ENCODE assay signal across 22 cellular contexts in the genomic region with DNA sequence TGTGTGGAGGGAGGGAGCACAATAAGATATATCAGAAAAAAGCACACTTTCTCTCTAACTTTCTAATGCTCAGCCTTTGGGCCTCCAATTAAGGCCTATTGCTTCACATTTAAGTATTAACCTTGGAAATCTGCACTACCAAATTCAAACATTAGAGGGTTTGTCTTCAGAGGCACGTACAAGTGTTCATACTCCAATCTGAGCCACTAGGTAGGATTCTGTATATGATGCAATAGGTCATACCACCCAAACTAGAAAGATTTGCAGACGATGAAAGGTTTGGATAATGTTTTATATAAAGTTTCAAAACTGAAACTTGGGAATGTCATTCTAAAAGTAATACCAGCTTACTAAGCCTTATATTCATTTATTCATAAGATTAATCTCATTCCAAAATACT.
DNase-seq lines count a peak whose midpoint lies in the region; ATAC-seq, FAIRE-seq and TF ChIP-seq lines count a peak whose summit lies in the region.
"Had no signal": no experiment of that assay in that cellular context is flagged by ENCODE, and none has a peak within 500 bp of the region (broad histone marks: within the 10 kb centered on the region; RNA-seq: fewer than 3 reads in every experiment).

No MANE protein-coding gene starts in this region.

- H3K27ac ChIP-seq in HCT116 (ENCODE audit: low read depth, low read length) (no peak overlapping the region), H1 (ENCODE audit: low read depth, low read length) (no peak overlapping the region), muscle layer of colon (ENCODE audit: low read depth, low read length) (peak overlapping the region; percentile 16), prostate gland (no peak overlapping the region)
- H3K27ac ChIP-seq: SK-N-MC had no signal

- H3K4ac ChIP-seq in H1 (replicated peaks; ENCODE audit: insufficient read length, low read depth, low read length) = no peak overlapping the region

- H2BK20ac ChIP-seq in H1 (ENCODE audit: low read length) = no peak overlapping the region

- ATAC-seq in HCT116 = no peak
- no peak for ATAC-seq in mucosa of descending colon

- H3K79me2 ChIP-seq in HCT116 (ENCODE audit: insufficient read depth, low read length) (peaks cover 28% of the 10 kb centered on the region), H1 (ENCODE audit: control insufficient read depth in 1 of 2, insufficient read depth in 2 of 2, low read length in 2 of 2) (no peaks in the 10 kb centered on the region)

- 0 out of 6 replicates have a peak, but pooled peaks of 2 of the 3 experiments have one; percentile 7 to 17 for TF ChIP-seq CTCF in HCT116 (IDR thresholded peaks at IDR 0.05 in 2 of 3, conservative IDR thresholded peaks at IDR 0.05 in 1 of 3; ENCODE audit: borderline replicate concordance in 1 of 3, insufficient read depth in 1 of 3, low read depth in 2 of 3, low read length in 2 of 3)
- no peak for TF ChIP-seq CTCF in NB4 (IDR thresholded peaks at IDR 0.05; ENCODE audit: low read depth, low read length)
- no peak for TF ChIP-seq CTCF in H1 (IDR thresholded peaks at IDR 0.05; ENCODE audit: control extremely low read depth in 1 of 3, insufficient read depth in 1 of 3, low read depth in 1 of 3, low read length in 3 of 3)
- no peak for TF ChIP-seq CTCF in prostate gland (IDR thresholded peaks at IDR 0.05)
- TF ChIP-seq CTCF in mucosa of descending colon (IDR thresholded peaks at IDR 0.05) = no peak

- no peak for TF ChIP-seq EP300 in H1 (IDR thresholded peaks at IDR 0.05; ENCODE audit: borderline replicate concordance in 1 of 2, low read depth in 2 of 2, low read length in 2 of 2)

- H3K9me3 ChIP-seq in HCT116 (ENCODE audit: control insufficient read depth in 1 of 2, insufficient read depth in 1 of 2, low read depth in 1 of 2, low read length in 2 of 2) (no peaks in the 10 kb centered on the region), H1 (ENCODE audit: insufficient read depth in 2 of 2, low read depth in 1 of 2, low read length in 1 of 2) (no peaks in the 10 kb centered on the region), muscle layer of colon (ENCODE audit: low read length) (no peaks in the 10 kb centered on the region), prostate gland (no peaks in the 10 kb centered on the region), mucosa of descending colon (no peaks in the 10 kb centered on the region)
- H3K9me3 ChIP-seq: Caco-2, MG63 had no signal

- H4K91ac ChIP-seq in H1 (replicated peaks; ENCODE audit: insufficient read length, low read length) = no peak overlapping the region

- TF ChIP-seq RAD21 in HCT116 (IDR thresholded peaks at IDR 0.05; ENCODE audit: low read depth) (no peak), H1 (IDR thresholded peaks at IDR 0.05 in 1 of 2, conservative IDR thresholded peaks at IDR 0.05 in 1 of 2; ENCODE audit: low read depth in 2 of 2, low read length in 2 of 2) (no peak)

- H3K9me2 ChIP-seq in HCT116 (ENCODE audit: insufficient read depth) = no peaks in the 10 kb centered on the region

- H3K4me2 ChIP-seq in HCT116 (ENCODE audit: low read length) = no peak overlapping the region
- no peak overlapping the region for H3K4me2 ChIP-seq in H1 (ENCODE audit: insufficient read depth in 1 of 2, low read depth in 2 of 2, low read length in 2 of 2)

- no peaks in the 10 kb centered on the region for H3K79me1 ChIP-seq in H1 (ENCODE audit: low read depth, low read length)

- POLR2A ChIA-PET in HCT116 (lab: Charles Lee) = no interaction called here
- POLR2A ChIA-PET in H1 (lab: Charles Lee; ENCODE audit: partially characterized antibody) = no interaction called here

- H3K4me1 ChIP-seq in HCT116 (ENCODE audit: control insufficient read depth in 1 of 2, insufficient read depth in 2 of 2, low read length in 2 of 2) = peaks cover 6 to 15% of the 10 kb centered on the region in 2 experiments; a peak in 3 of 4 replicates
- H3K4me1 ChIP-seq in H1 (replicated peaks in 1 of 4; ENCODE audit: control insufficient read depth in 3 of 4, insufficient read depth in 4 of 4, low read length in 3 of 4) = peaks cover 0 to 5% (median 3%) of the 10 kb centered on the region in 4 experiments; a peak in 3 of 7 replicates
- H3K4me1 ChIP-seq in muscle layer of colon (ENCODE audit: insufficient read depth, low read length) = peaks cover 14% of the 10 kb centered on the region
- no peaks in the 10 kb centered on the region for H3K4me1 ChIP-seq in prostate gland (replicated peaks)
- H3K4me1 ChIP-seq in mucosa of descending colon (ENCODE audit: low read depth) = no peaks in the 10 kb centered on the region
- H3K4me1 ChIP-seq: Caco-2 had no signal

- TF ChIP-seq POLR2A in HCT116 (IDR thresholded peaks at IDR 0.05; ENCODE audit: borderline replicate concordance, extremely low read depth, insufficient read depth, insufficient read length) (no peak), NB4 (IDR thresholded peaks at IDR 0.05; ENCODE audit: extremely low read depth, insufficient read length) (no peak), H1 (IDR thresholded peaks at IDR 0.05; ENCODE audit: control extremely low read depth in 1 of 2, low read depth in 2 of 2, low read length in 2 of 2) (no peak), prostate gland (IDR thresholded peaks at IDR 0.05) (no peak)

- FAIRE-seq in H1 (lab: Jason Lieb, UNC) = no peak
- FAIRE-seq: GM12891 had no signal

- H3K23me2 ChIP-seq in H1 (ENCODE audit: low read depth, low read length) = no peaks in the 10 kb centered on the region

- no peak overlapping the region for H3K14ac ChIP-seq in H1 (ENCODE audit: insufficient read length)

- no peak overlapping the region for H2BK5ac ChIP-seq in H1 (ENCODE audit: low read depth, low read length)

- no peak overlapping the region for H4K8ac ChIP-seq in H1 (ENCODE audit: extremely low read depth, insufficient read depth, low read length)

- no peak overlapping the region for H2AK5ac ChIP-seq in H1 (ENCODE audit: low read depth, low read length)

- no peak overlapping the region for H4K5ac ChIP-seq in H1 (ENCODE audit: insufficient read length, low read depth, low read length)

- H2AFZ ChIP-seq in HCT116 (ENCODE audit: low read depth, low read length, poor library complexity, severe bottlenecking) = no peak overlapping the region
- no peak overlapping the region for H2AFZ ChIP-seq in H1 (ENCODE audit: low read length)

- no peak overlapping the region for H2BK15ac ChIP-seq in H1 (ENCODE audit: low read length)

- no peak overlapping the region for H3K56ac ChIP-seq in H1 (replicated peaks; ENCODE audit: insufficient read length, low read depth, low read length)

- H3K36me3 ChIP-seq in HCT116 (ENCODE audit: control insufficient read depth in 1 of 2, insufficient read depth in 2 of 2, low read length in 2 of 2) (no peaks in the 10 kb centered on the region), H1 (ENCODE audit: control insufficient read depth in 2 of 4, insufficient read depth in 4 of 4, low read length in 3 of 4) (no peaks in the 10 kb centered on the region), muscle layer of colon (ENCODE audit: insufficient read depth, low read length) (no peaks in the 10 kb centered on the region), prostate gland (no peaks in the 10 kb centered on the region), mucosa of descending colon (ENCODE audit: low read depth) (no peaks in the 10 kb centered on the region)

- RAD21 ChIA-PET in HCT116 (lab: Charles Lee; ENCODE audit: low non-redundant PET in 1 of 2, low total read pairs in 2 of 2, uncharacterized antibody in 2 of 2, unreplicated experiment in 2 of 2) = no interaction called here

- H3K4me3 ChIP-seq in HCT116 (replicated peaks in 1 of 2; ENCODE audit: low read depth in 1 of 2, low read length in 2 of 2) (no peak overlapping the region), NB4 (ENCODE audit: low read depth, low read length) (no peak overlapping the region), H1 (ENCODE audit: extremely low read depth in 1 of 4, insufficient read depth in 2 of 4, low read depth in 3 of 4, low read length in 4 of 4) (no peak overlapping the region), muscle layer of colon (ENCODE audit: low read depth in 1 of 2, low read length in 2 of 2) (no peak overlapping the region), prostate gland (no peak overlapping the region), mucosa of descending colon (no peak overlapping the region)
- H3K4me3 ChIP-seq: MG63, SK-N-MC had no signal

- CTCF ChIA-PET in HCT116 (lab: Charles Lee) (no interaction called here), H1 (lab: Charles Lee; ENCODE audit: partially characterized antibody) (no interaction called here)

- intact Hi-C loops in HCT116 (cut with micrococcal nuclease) = no loop called here
- intact Hi-C loops in prostate gland (cut with DNase I) = no loop called here
- intact Hi-C loops in mucosa of descending colon (cut with DNase I, micrococcal nuclease) = no loop called here

- H3K27me3 ChIP-seq in HCT116 (ENCODE audit: insufficient read depth, low read length) (no peaks in the 10 kb centered on the region), H1 (replicated peaks in 1 of 4; ENCODE audit: control insufficient read depth in 3 of 4, extremely low read depth in 1 of 4, insufficient read depth in 3 of 4, low read length in 3 of 4) (no peaks in the 10 kb centered on the region), muscle layer of colon (ENCODE audit: control insufficient read depth in 1 of 2, insufficient read depth in 2 of 2, low read length in 2 of 2) (no peaks in the 10 kb centered on the region), prostate gland (replicated peaks; ENCODE audit: insufficient read depth) (no peaks in the 10 kb centered on the region)
- H3K27me3 ChIP-seq: MG63 had no signal

- no peak overlapping the region for H3K23ac ChIP-seq in H1 (ENCODE audit: insufficient read length)

- no peak overlapping the region for H2BK120ac ChIP-seq in H1 (replicated peaks; ENCODE audit: low read depth, low read length)

- H4K20me1 ChIP-seq in HCT116 (ENCODE audit: insufficient read depth) (no peaks in the 10 kb centered on the region), H1 (replicated peaks in 1 of 2; ENCODE audit: control insufficient read depth in 1 of 2, insufficient read depth in 2 of 2, low read length in 2 of 2) (no peaks in the 10 kb centered on the region)

- H3K18ac ChIP-seq in H1 (ENCODE audit: extremely low read depth, low read length) = no peak overlapping the region

- 85% methylated on average over 2 of the region's 2 CpGs; no CpG with 5 or more reads in 1 of the 2 experiments for WGBS in H1 (ENCODE audit: extremely low coverage in 1 of 2, insufficient coverage in 1 of 2, insufficient read length in 1 of 2, insufficient replicate concordance in 2 of 2, low coverage in 1 of 2, low lambda C conversion rate in 2 of 2, missing lambda C conversion rate in 1 of 2), 2 experiments
- 73% methylated on average over 2 of the region's 2 CpGs for WGBS in prostate gland

- no TSS peak for BruUV-seq in HCT116 (replicated peaks; lab: Mats Ljungman, UMichigan)

- H2BK12ac ChIP-seq in H1 (ENCODE audit: low read depth, low read length) = no peak overlapping the region

- H3K9ac ChIP-seq in HCT116 (ENCODE audit: low read length) (no peak overlapping the region), H1 (replicated peaks in 1 of 4; ENCODE audit: extremely low read depth in 1 of 4, low read depth in 3 of 4, low read length in 3 of 4) (no peak overlapping the region), muscle layer of colon (ENCODE audit: low read length) (no peak overlapping the region)

- DNase-seq in HCT116 (ENCODE audit: low read depth, low spot score) (no peak), NB4 (ENCODE audit: low read depth) (peak; percentile 2), H1 (ENCODE audit: low read depth in 1 of 2, low spot score in 2 of 2) (no peak), prostate gland (ENCODE audit: low spot score) (no peak), mucosa of descending colon (no peak)
- no peak for DNase-seq in stimulated activated CD4-positive, alpha-beta T cell treated with anti-CD3 and anti-CD28 coated beads, Interleukin-4, amount 100 ng/mL, for 1 hour
- DNase-seq: Caco-2; CD4-positive, CD25-positive, alpha-beta regulatory T cell; GOT3; Kasumi-1; MG63; NCI-H1092 treated with DMSO at 0.1 percent for 48 hours; NCI-H146; NCI-H2029 treated with DMSO at 0.1 percent for 48 hours; NCI-H2171; NCI-H446 treated with DMSO at 0.1 percent for 48 hours; NCI-H69; NK-92 treated with Interleukin-12 subunit alpha and Interleukin-12 subunit beta, amount 100 ng/mL, for 24 hours; Right ventricle myocardium superior had no signal

Comparison
In these comparisons a context has a peak if more than half of its experiments do, and no peak if none do; other contexts are left out.
1. CTCF ChIP-seq: peak in HCT116 (2 of 3); none in NB4 (single experiment), H1 (0 of 3), prostate gland (0 of 4) and mucosa of descending colon (single experiment).